ENCODE assay signal across 17 cellular contexts in the genomic region with DNA sequence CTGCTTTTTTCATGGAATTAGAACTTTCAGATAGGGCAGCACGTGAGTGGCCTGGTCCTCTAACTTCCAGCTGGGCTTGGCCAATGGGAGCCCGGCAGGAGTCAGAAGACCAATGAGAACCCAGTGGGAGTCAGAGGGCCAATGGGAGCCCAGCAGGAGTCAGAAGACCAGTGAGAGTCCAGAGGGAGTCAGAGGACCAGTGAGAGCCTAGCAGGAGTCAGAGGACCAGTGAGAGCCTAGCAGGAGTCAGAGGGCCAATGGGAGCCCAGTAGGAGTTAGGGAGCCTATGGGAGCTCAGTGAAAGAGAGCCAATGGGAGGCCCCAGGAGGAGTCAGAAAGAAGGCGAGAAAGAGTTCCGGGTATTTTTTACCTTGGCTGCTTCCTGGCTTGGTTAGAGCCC.
"Had no signal": no experiment of that assay in that cellular context is flagged by ENCODE, and none has a peak within 500 bp of the region (broad histone marks: within the 10 kb centered on the region; RNA-seq: fewer than 3 reads in every experiment).

No MANE protein-coding gene starts in this region.

- H3K4me3 ChIP-seq: coronary artery, heart left ventricle, mucosa of descending colon, pancreas, tibial artery, upper lobe of left lung, uterus had no signal

- H3K9me3 ChIP-seq: heart left ventricle, mucosa of descending colon, pancreas, tibial artery, upper lobe of left lung, uterus had no signal

- H3K27ac ChIP-seq: coronary artery, heart left ventricle, pancreas, tibial artery, upper lobe of left lung, uterus had no signal

- ATAC-seq: heart left ventricle; mucosa of descending colon; naive thymus-derived CD8-positive, alpha-beta T cell; pancreas; right cardiac atrium had no signal

- H3K36me3 ChIP-seq: heart left ventricle, pancreas, tibial artery, upper lobe of left lung, uterus had no signal

- H3K4me1 ChIP-seq: heart left ventricle, pancreas, tibial artery, upper lobe of left lung, uterus had no signal

- H3K27me3 ChIP-seq: pancreas, tibial artery, upper lobe of left lung, uterus had no signal

- DNase-seq: effector CD4-positive, alpha-beta T cell; erythroblast; foreskin melanocyte; heart left ventricle; hippocampal formation; kidney glomerular epithelial cell; mucosa of descending colon; naive thymus-derived CD8-positive, alpha-beta T cell; pancreas; small intestine; stimulated activated CD4-positive, alpha-beta T cell treated with anti-CD3 and anti-CD28 coated beads, Interleukin-12 subunit alpha, Interleukin-12 subunit beta, amount 100 ng/mL, for 4 hours; stimulated activated naive CD4-positive, alpha-beta T cell treated with Interleukin-2 at 50 U/mL for 16 hours; tibial artery; upper lobe of left lung; uterus had no signal
